Comparison of ENCODE assay signal across 8 cellular contexts in genomic region chr1:27154469-27154990, GRCh38. TPM values are rescaled to one million over a fixed set of nuclear protein-coding genes. Genes with fewer than 3 reads are reported as not detected.
DNase-seq lines count a peak whose midpoint lies in the region; TF ChIP-seq lines count a peak whose summit lies in the region.

No MANE protein-coding gene starts in this region.

- H3K36me3 ChIP-seq in effector memory CD4-positive, alpha-beta T cell (ENCODE audit: control insufficient read depth, insufficient read depth, low read length): no peaks in the 10 kb centered on the region
- no peaks in the 10 kb centered on the region for H3K36me3 ChIP-seq in neural cell (ENCODE audit: insufficient read depth, low read length)

- TF ChIP-seq RAD21 in neural cell (conservative IDR thresholded peaks at IDR 0.05): no peak

- peak overlapping the region; percentile 97 for H3K27ac ChIP-seq in effector memory CD4-positive, alpha-beta T cell (ENCODE audit: insufficient read depth, low read length, poor library complexity, severe bottlenecking)
- peak overlapping the region; percentile 29 for H3K27ac ChIP-seq in neural cell (ENCODE audit: low read length)

- H3K4me2 ChIP-seq in neural cell (ENCODE audit: low read length): peak overlapping the region; percentile 74

- no peak for TF ChIP-seq EP300 in neural cell (conservative IDR thresholded peaks at IDR 0.05; ENCODE audit: poor library complexity, severe bottlenecking)

- H3K9me2 ChIP-seq in neural cell (ENCODE audit: insufficient read depth, low read length): no peaks in the 10 kb centered on the region

- peak overlapping the region; percentile 68 for H3K4me3 ChIP-seq in LNCaP clone FGC (ENCODE audit: low read depth, low read length)
- peak overlapping the region; percentile 56 for H3K4me3 ChIP-seq in effector memory CD4-positive, alpha-beta T cell (ENCODE audit: insufficient read depth, low read depth, low read length, poor library complexity, severe bottlenecking)
- peak overlapping the region; percentile 71 for H3K4me3 ChIP-seq in neural cell (ENCODE audit: low read length)

- no peaks in the 10 kb centered on the region for H3K9me3 ChIP-seq in effector memory CD4-positive, alpha-beta T cell (ENCODE audit: control insufficient read depth, low read length)
- no peaks in the 10 kb centered on the region for H3K9me3 ChIP-seq in neural cell (ENCODE audit: low read length)

- no peaks in the 10 kb centered on the region for H3F3A ChIP-seq in neural cell (ENCODE audit: insufficient read depth, low read length, poor library complexity, severe bottlenecking)

- H3K4me1 ChIP-seq in effector memory CD4-positive, alpha-beta T cell (ENCODE audit: control insufficient read depth, insufficient read depth, low read length, poor library complexity, severe bottlenecking): peaks cover 34% of the 10 kb centered on the region

- no peaks in the 10 kb centered on the region for H4K20me1 ChIP-seq in neural cell (ENCODE audit: insufficient read depth)

- peak overlapping the region; percentile 61 for H2AFZ ChIP-seq in neural cell (ENCODE audit: low read depth, low read length)

- TF ChIP-seq CTCF in LNCaP clone FGC (IDR thresholded peaks at IDR 0.05; ENCODE audit: control insufficient read depth, extremely low read depth, insufficient read depth) (no peak), neural cell (IDR thresholded peaks at IDR 0.05; ENCODE audit: poor library complexity, severe bottlenecking) (no peak)

- peak overlapping the region; percentile 70 for H3K9ac ChIP-seq in neural cell (ENCODE audit: low read length)

- no peaks in the 10 kb centered on the region for H3K79me2 ChIP-seq in neural cell (replicated peaks; ENCODE audit: insufficient read depth, low read length)

- no peaks in the 10 kb centered on the region for H3K27me3 ChIP-seq in effector memory CD4-positive, alpha-beta T cell (replicated peaks; ENCODE audit: control insufficient read depth, insufficient read depth, low read length, poor library complexity, severe bottlenecking)
- H3K27me3 ChIP-seq in neural cell (ENCODE audit: insufficient read depth, low read depth, low read length): no peaks in the 10 kb centered on the region

- DNase-seq in D341Med (ENCODE audit: low spot score) (peak; percentile 50), LNCaP clone FGC (ENCODE audit: low read depth) (no peak), ecto neural progenitor cell (ENCODE audit: low spot score) (no peak), NCI-H510A treated with DMSO at 0.1 percent for 48 hours (lab: John Stamatoyannopoulos, UW) (no peak), mesenteric fat pad (ENCODE audit: low spot score) (no peak), AG08395 (ENCODE audit: low spot score) (no peak)
- no peak for DNase-seq in effector memory CD4-positive, alpha-beta T cell

TF ChIP-seq in neural cell, 6 proteins besides CTCF, POLR2A, EP300 and RAD21:
- TF ChIP-seq MXI1 (conservative IDR thresholded peaks at IDR 0.05; ENCODE audit: poor library complexity, severe bottlenecking) (no peak), TAF1 (IDR thresholded peaks at IDR 0.05; ENCODE audit: low read depth) (no peak), EZH2 (IDR thresholded peaks at IDR 0.05; ENCODE audit: borderline replicate concordance, insufficient read depth, low read length, poor library complexity, severe bottlenecking) (no peak), SMC3 (conservative IDR thresholded peaks at IDR 0.05; ENCODE audit: poor library complexity) (no peak), REST (IDR thresholded peaks at IDR 0.05; ENCODE audit: borderline replicate concordance) (no peak), POLR2AphosphoS5 (IDR thresholded peaks at IDR 0.05) (no peak)

RNA-seq across cellular contexts. Expression of gene SLC9A1, which starts 0.4 kb away (rescaled TPM):
- polyA plus RNA-seq in neural cell: 1.1 and 1.5 TPM in 2 replicates
- polyA minus RNA-seq in neural cell: 2.2 and 2.4 TPM in 2 replicates
- 24.4 TPM for total RNA-seq in mesenteric fat pad
